In the genomic region with DNA sequence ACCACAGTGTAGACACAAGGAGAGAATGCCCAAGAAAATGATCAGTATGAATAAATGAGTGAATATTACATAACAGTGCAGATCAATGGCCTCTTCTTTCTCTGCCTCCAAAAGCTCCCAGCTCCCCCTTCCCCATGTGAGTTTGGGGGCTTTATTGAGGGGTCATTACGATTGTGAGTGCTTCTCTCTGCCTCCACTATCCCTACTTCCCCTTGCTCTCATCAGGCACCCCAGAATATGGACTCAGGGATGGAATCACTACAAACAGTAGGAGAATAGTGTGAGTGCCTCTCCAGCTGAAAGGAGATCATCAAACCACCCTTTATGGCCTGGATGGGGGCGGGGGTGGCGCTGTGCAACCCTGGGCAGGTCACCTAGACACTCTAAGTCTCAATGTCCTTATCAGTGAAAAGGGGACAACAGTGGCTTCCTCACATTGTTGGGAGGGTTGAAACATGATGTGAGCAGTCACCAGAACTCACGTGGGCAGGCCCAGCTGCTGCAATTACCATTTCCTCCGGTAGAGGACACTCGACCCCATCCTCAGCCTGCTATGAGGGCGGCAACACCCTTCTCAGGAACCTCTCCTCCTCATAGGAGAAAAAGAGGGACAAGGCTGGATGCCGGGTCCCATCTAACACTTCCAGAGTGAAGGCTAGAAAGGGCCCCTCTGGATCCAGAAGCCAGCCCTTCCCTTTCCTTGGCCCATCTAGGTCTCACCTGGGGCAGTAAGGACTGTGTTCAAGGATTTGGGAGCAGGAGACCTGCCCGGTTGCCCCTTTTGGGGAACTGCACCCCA, we compare ENCODE assay signal across 1 cellular context.
TF ChIP-seq lines count a peak whose summit lies in the region.

No MANE protein-coding gene starts in this region.

TF ChIP-seq in GM12878, 131 proteins besides CTCF, POLR2A, EP300 and RAD21 (continues in another document):
- TF ChIP-seq, protein P1, sequence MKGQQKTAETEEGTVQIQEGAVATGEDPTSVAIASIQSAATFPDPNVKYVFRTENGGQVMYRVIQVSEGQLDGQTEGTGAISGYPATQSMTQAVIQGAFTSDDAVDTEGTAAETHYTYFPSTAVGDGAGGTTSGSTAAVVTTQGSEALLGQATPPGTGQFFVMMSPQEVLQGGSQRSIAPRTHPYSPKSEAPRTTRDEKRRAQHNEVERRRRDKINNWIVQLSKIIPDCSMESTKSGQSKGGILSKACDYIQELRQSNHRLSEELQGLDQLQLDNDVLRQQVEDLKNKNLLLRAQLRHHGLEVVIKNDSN (IDR thresholded peaks at IDR 0.05; ENCODE audit: borderline replicate concordance, extremely low read length, insufficient read depth, low read depth, low read length), result peak; percentile 72
- TF ChIP-seq SREBF1 (IDR thresholded peaks at IDR 0.05; ENCODE audit: low read length), result no peak
- TF ChIP-seq SP1 (IDR thresholded peaks at IDR 0.05; ENCODE audit: low read depth, low read length), result no peak
- TF ChIP-seq SPI1 (IDR thresholded peaks at IDR 0.05; ENCODE audit: borderline replicate concordance, insufficient read depth, low read depth, low read length), result 0 out of 2 replicates have a peak, but pooled peaks have one; percentile 15
- TF ChIP-seq POLR2AphosphoS5 (IDR thresholded peaks at IDR 0.05; ENCODE audit: low read length), result no peak
- TF ChIP-seq, protein P2, sequence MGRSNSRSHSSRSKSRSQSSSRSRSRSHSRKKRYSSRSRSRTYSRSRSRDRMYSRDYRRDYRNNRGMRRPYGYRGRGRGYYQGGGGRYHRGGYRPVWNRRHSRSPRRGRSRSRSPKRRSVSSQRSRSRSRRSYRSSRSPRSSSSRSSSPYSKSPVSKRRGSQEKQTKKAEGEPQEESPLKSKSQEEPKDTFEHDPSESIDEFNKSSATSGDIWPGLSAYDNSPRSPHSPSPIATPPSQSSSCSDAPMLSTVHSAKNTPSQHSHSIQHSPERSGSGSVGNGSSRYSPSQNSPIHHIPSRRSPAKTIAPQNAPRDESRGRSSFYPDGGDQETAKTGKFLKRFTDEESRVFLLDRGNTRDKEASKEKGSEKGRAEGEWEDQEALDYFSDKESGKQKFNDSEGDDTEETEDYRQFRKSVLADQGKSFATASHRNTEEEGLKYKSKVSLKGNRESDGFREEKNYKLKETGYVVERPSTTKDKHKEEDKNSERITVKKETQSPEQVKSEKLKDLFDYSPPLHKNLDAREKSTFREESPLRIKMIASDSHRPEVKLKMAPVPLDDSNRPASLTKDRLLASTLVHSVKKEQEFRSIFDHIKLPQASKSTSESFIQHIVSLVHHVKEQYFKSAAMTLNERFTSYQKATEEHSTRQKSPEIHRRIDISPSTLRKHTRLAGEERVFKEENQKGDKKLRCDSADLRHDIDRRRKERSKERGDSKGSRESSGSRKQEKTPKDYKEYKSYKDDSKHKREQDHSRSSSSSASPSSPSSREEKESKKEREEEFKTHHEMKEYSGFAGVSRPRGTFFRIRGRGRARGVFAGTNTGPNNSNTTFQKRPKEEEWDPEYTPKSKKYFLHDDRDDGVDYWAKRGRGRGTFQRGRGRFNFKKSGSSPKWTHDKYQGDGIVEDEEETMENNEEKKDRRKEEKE (IDR thresholded peaks at IDR 0.05), result no peak
- TF ChIP-seq NFIC (IDR thresholded peaks at IDR 0.05; ENCODE audit: low read depth, low read length), result no peak
- TF ChIP-seq, protein P3, sequence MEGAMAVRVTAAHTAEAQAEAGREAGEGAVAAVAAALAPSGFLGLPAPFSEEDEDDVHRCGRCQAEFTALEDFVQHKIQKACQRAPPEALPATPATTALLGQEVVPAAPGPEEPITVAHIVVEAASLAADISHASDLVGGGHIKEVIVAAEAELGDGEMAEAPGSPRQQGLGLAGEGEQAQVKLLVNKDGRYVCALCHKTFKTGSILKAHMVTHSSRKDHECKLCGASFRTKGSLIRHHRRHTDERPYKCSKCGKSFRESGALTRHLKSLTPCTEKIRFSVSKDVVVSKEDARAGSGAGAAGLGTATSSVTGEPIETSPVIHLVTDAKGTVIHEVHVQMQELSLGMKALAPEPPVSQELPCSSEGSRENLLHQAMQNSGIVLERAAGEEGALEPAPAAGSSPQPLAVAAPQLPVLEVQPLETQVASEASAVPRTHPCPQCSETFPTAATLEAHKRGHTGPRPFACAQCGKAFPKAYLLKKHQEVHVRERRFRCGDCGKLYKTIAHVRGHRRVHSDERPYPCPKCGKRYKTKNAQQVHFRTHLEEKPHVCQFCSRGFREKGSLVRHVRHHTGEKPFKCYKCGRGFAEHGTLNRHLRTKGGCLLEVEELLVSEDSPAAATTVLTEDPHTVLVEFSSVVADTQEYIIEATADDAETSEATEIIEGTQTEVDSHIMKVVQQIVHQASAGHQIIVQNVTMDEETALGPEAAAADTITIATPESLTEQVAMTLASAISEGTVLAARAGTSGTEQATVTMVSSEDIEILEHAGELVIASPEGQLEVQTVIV (IDR thresholded peaks at IDR 0.05; ENCODE audit: borderline replicate concordance, partially characterized antibody), result no peak
- TF ChIP-seq DPF2 (IDR thresholded peaks at IDR 0.05), result no peak
- TF ChIP-seq CHD2 (IDR thresholded peaks at IDR 0.05; ENCODE audit: borderline replicate concordance, low read depth, low read length), result no peak
- TF ChIP-seq SUPT20H (IDR thresholded peaks at IDR 0.05; ENCODE audit: borderline replicate concordance, control insufficient read depth, low read depth, low read length), result no peak
- TF ChIP-seq MXI1 (IDR thresholded peaks at IDR 0.05; ENCODE audit: low read depth, low read length), result peak; percentile 82
- TF ChIP-seq, protein P4, sequence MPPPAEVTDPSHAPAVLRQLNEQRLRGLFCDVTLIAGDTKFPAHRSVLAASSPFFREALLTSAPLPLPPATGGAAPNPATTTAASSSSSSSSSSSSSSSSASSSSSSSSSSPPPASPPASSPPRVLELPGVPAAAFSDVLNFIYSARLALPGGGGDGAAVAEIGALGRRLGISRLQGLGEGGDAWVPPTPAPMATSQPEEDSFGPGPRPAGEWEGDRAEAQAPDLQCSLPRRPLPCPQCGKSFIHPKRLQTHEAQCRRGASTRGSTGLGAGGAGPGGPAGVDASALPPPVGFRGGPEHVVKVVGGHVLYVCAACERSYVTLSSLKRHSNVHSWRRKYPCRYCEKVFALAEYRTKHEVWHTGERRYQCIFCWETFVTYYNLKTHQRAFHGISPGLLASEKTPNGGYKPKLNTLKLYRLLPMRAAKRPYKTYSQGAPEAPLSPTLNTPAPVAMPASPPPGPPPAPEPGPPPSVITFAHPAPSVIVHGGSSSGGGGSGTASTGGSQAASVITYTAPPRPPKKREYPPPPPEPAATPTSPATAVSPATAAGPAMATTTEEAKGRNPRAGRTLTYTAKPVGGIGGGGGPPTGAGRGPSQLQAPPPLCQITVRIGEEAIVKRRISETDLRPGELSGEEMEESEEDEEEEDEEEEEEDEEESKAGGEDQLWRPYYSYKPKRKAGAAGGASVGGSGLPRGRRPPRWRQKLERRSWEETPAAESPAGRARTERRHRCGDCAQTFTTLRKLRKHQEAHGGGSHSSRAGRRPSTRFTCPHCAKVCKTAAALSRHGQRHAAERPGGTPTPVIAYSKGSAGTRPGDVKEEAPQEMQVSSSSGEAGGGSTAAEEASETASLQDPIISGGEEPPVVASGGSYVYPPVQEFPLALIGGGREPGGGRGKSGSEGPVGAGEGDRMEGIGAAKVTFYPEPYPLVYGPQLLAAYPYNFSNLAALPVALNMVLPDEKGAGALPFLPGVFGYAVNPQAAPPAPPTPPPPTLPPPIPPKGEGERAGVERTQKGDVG (CRISPR knock-in tag; IDR thresholded peaks at IDR 0.05), result no peak
- peak; percentile 82 to 84 for TF ChIP-seq BHLHE40 (IDR thresholded peaks at IDR 0.05; ENCODE audit: borderline replicate concordance in 1 of 2, low read depth in 2 of 2, low read length in 1 of 2)
- TF ChIP-seq NFYA (IDR thresholded peaks at IDR 0.05; ENCODE audit: borderline replicate concordance, low read depth, low read length), result no peak
- no peak for TF ChIP-seq FOXM1 (IDR thresholded peaks at IDR 0.05; ENCODE audit: low read depth, low read length)
- no peak for TF ChIP-seq SIX5 (IDR thresholded peaks at IDR 0.05; ENCODE audit: low read depth, low read length, severe bottlenecking)
- TF ChIP-seq IKZF1 (conservative IDR thresholded peaks at IDR 0.05), result peak; percentile 84
- no peak for TF ChIP-seq CREM (IDR thresholded peaks at IDR 0.05; ENCODE audit: low read depth)
- peak; percentile 46; the same call in 1 of the 2 replicates for TF ChIP-seq RB1 (IDR thresholded peaks at IDR 0.05; ENCODE audit: borderline replicate concordance)
- TF ChIP-seq TCF7 (IDR thresholded peaks at IDR 0.05; ENCODE audit: borderline replicate concordance), result no peak
- TF ChIP-seq, protein P5, sequence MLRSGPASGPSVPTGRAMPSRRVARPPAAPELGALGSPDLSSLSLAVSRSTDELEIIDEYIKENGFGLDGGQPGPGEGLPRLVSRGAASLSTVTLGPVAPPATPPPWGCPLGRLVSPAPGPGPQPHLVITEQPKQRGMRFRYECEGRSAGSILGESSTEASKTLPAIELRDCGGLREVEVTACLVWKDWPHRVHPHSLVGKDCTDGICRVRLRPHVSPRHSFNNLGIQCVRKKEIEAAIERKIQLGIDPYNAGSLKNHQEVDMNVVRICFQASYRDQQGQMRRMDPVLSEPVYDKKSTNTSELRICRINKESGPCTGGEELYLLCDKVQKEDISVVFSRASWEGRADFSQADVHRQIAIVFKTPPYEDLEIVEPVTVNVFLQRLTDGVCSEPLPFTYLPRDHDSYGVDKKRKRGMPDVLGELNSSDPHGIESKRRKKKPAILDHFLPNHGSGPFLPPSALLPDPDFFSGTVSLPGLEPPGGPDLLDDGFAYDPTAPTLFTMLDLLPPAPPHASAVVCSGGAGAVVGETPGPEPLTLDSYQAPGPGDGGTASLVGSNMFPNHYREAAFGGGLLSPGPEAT (IDR thresholded peaks at IDR 0.05; ENCODE audit: low read depth), result peak; percentile 39; the same call in 1 of the 2 replicates
- no peak for TF ChIP-seq LARP7 (IDR thresholded peaks at IDR 0.05)
- TF ChIP-seq YBX1 (IDR thresholded peaks at IDR 0.05), result no peak
- peak; percentile 65; the same call in 1 of the 2 replicates for TF ChIP-seq ZNF207 (IDR thresholded peaks at IDR 0.05; ENCODE audit: borderline replicate concordance)
- TF ChIP-seq SREBF2 (IDR thresholded peaks at IDR 0.05; ENCODE audit: low read length), result no peak
- peak; percentile 82 for TF ChIP-seq EED (IDR thresholded peaks at IDR 0.05; ENCODE audit: low read depth)
- TF ChIP-seq SMC3 (IDR thresholded peaks at IDR 0.05; ENCODE audit: borderline replicate concordance, low read length), result peak; percentile 96
- no peak for TF ChIP-seq CBFB (IDR thresholded peaks at IDR 0.05; ENCODE audit: low read depth)
- TF ChIP-seq, protein P6, sequence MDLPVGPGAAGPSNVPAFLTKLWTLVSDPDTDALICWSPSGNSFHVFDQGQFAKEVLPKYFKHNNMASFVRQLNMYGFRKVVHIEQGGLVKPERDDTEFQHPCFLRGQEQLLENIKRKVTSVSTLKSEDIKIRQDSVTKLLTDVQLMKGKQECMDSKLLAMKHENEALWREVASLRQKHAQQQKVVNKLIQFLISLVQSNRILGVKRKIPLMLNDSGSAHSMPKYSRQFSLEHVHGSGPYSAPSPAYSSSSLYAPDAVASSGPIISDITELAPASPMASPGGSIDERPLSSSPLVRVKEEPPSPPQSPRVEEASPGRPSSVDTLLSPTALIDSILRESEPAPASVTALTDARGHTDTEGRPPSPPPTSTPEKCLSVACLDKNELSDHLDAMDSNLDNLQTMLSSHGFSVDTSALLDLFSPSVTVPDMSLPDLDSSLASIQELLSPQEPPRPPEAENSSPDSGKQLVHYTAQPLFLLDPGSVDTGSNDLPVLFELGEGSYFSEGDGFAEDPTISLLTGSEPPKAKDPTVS (IDR thresholded peaks at IDR 0.05; ENCODE audit: low read depth, low read length), result no peak
- TF ChIP-seq, protein P7, sequence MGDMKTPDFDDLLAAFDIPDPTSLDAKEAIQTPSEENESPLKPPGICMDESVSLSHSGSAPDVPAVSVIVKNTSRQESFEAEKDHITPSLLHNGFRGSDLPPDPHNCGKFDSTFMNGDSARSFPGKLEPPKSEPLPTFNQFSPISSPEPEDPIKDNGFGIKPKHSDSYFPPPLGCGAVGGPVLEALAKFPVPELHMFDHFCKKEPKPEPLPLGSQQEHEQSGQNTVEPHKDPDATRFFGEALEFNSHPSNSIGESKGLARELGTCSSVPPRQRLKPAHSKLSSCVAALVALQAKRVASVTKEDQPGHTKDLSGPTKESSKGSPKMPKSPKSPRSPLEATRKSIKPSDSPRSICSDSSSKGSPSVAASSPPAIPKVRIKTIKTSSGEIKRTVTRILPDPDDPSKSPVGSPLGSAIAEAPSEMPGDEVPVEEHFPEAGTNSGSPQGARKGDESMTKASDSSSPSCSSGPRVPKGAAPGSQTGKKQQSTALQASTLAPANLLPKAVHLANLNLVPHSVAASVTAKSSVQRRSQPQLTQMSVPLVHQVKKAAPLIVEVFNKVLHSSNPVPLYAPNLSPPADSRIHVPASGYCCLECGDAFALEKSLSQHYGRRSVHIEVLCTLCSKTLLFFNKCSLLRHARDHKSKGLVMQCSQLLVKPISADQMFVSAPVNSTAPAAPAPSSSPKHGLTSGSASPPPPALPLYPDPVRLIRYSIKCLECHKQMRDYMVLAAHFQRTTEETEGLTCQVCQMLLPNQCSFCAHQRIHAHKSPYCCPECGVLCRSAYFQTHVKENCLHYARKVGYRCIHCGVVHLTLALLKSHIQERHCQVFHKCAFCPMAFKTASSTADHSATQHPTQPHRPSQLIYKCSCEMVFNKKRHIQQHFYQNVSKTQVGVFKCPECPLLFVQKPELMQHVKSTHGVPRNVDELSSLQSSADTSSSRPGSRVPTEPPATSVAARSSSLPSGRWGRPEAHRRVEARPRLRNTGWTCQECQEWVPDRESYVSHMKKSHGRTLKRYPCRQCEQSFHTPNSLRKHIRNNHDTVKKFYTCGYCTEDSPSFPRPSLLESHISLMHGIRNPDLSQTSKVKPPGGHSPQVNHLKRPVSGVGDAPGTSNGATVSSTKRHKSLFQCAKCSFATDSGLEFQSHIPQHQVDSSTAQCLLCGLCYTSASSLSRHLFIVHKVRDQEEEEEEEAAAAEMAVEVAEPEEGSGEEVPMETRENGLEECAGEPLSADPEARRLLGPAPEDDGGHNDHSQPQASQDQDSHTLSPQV (IDR thresholded peaks at IDR 0.05), result no peak
- TF ChIP-seq YY1 (IDR thresholded peaks at IDR 0.05; ENCODE audit: low read depth, low read length), result peak; percentile 75
- TF ChIP-seq HDAC6 (IDR thresholded peaks at IDR 0.05; ENCODE audit: unreplicated experiment), result no peak
- no peak for TF ChIP-seq TBL1XR1 (IDR thresholded peaks at IDR 0.05; ENCODE audit: low read depth, low read length)
- TF ChIP-seq CHD1 (IDR thresholded peaks at IDR 0.05; ENCODE audit: low read depth, low read length), result no peak
- no peak for TF ChIP-seq MEF2A (IDR thresholded peaks at IDR 0.05; ENCODE audit: insufficient read depth, low read depth, low read length)
- TF ChIP-seq SIN3A (IDR thresholded peaks at IDR 0.05; ENCODE audit: low read depth, low read length), result no peak
- TF ChIP-seq TCF3 (IDR thresholded peaks at IDR 0.05; ENCODE audit: borderline replicate concordance, insufficient read depth, low read depth, low read length), result no peak
- TF ChIP-seq CBX3 (IDR thresholded peaks at IDR 0.05; ENCODE audit: borderline replicate concordance, low read depth), result no peak
- 0 out of 2 replicates have a peak, but pooled peaks have one; percentile 27 for TF ChIP-seq PAX5 (IDR thresholded peaks at IDR 0.05; ENCODE audit: borderline replicate concordance, low read depth, low read length)
- no peak for TF ChIP-seq ZZZ3 (IDR thresholded peaks at IDR 0.05; ENCODE audit: control insufficient read depth, insufficient read length, low read depth)
- no peak for TF ChIP-seq MEF2B (IDR thresholded peaks at IDR 0.05; ENCODE audit: partially characterized antibody, poor library complexity, severe bottlenecking)
- TF ChIP-seq RUNX3 (IDR thresholded peaks at IDR 0.05; ENCODE audit: low read length), result peak; percentile 27; the same call in 1 of the 2 replicates
- TF ChIP-seq, protein P8, sequence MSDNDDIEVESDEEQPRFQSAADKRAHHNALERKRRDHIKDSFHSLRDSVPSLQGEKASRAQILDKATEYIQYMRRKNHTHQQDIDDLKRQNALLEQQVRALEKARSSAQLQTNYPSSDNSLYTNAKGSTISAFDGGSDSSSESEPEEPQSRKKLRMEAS (IDR thresholded peaks at IDR 0.05; ENCODE audit: low read depth, low read length), result 0 out of 2 replicates have a peak, but pooled peaks have one; percentile 27
